10 cellular contexts compared by ENCODE assay signal in the genomic region with DNA sequence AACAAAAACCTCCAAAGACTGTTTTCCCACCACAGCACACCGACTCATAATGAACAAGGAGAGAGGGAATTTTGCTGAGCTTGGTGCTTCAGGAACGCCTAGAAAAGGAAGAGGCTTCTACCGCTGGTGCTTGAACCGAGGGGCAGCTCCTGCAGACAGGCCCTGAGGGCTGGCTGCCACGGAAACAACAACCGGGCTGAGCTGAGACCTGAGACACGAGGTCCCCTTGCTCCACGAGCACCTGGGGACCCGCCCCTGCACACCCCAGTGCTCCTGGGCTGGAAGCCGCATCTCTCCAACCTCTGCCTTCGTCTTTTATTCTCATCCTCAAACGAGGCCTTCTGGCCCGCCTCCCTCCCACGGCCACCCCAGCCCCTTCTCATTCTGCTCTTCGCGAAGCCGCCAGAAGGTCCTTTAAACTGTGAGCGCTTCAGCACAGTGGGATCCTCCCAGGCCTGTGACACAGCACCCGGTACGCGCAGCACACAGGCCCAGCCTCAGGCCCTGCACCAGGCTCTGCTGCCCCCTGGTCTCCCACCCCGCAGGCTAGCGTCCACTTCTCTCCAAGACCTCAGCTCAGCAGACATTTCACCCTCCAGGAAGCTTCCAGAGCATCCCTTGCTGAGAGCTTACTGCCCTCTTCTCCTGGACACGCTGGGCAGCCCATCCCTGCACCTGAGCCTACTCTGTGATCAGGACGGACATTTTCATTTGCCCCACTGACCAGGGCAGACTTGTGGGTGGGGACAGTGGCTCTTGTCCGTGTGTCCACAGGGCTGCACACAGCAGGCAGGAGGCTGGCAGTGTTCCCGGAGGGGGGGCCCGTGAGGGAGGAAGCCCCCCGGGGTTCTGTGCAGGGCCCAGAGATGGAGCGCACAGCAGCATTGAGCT.
DNase-seq lines count a peak whose midpoint lies in the region; ATAC-seq and TF ChIP-seq lines count a peak whose summit lies in the region.
"Had no signal": no experiment of that assay in that cellular context is flagged by ENCODE, and none has a peak within 500 bp of the region (broad histone marks: within the 10 kb centered on the region; RNA-seq: fewer than 3 reads in every experiment).

No MANE protein-coding gene starts in this region.

- WGBS in spleen, 5 donors = 79 to 88% (median 81%) methylated on average over 30 of the region's 30 CpGs

- no peak for TF ChIP-seq POLR2A in spleen (IDR thresholded peaks at IDR 0.05)

- no peak for TF ChIP-seq CTCF in spleen (IDR thresholded peaks at IDR 0.05 in 8 of 11, conservative IDR thresholded peaks at IDR 0.05 in 3 of 11)

- H3K27me3 ChIP-seq in SJCRH30 (no peaks in the 10 kb centered on the region), spleen (replicated peaks in 1 of 7) (peaks cover 0 to 29% (median 2%) of the 10 kb centered on the region in 7 donors)

- H3K4me3 ChIP-seq in SJCRH30 = no peak overlapping the region
- H3K4me3 ChIP-seq in spleen = no peak overlapping the region
- H3K4me3 ChIP-seq: gastroesophageal sphincter had no signal

- no peak for ATAC-seq in Right ventricle myocardium superior (ENCODE audit: poor library complexity)
- ATAC-seq: gastroesophageal sphincter had no signal

- H3K9me3 ChIP-seq in SJCRH30 (replicated peaks) = no peaks in the 10 kb centered on the region
- no peaks in the 10 kb centered on the region for H3K9me3 ChIP-seq in spleen
- H3K9me3 ChIP-seq: gastroesophageal sphincter had no signal

- H3K4me1 ChIP-seq in SJCRH30 (peaks cover 41% of the 10 kb centered on the region), spleen (peaks cover 0 to 21% (median 5%) of the 10 kb centered on the region in 6 donors)

- peak overlapping the region; percentile 49 for H3K27ac ChIP-seq in SJCRH30
- H3K27ac ChIP-seq in spleen = peak overlapping the region in 3 of 8 donors; percentile 32 to 35 (median 33)

- intact Hi-C loops in cardiac septum (cut with DNase I) (loop anchor here (5.0 kb wide), 2 partner anchors 58 to 223 kb away; no protein-coding TSS in a partner anchor), Right ventricle myocardium superior (cut with DNase I) (loop anchor here (5.0 kb wide), 1 partner anchor 153 kb away; no protein-coding TSS in a partner anchor), spleen (cut with DNase I; ENCODE audit: low total_unique reads) (loop anchor here (10.0 kb wide), 1 partner anchor 150 kb away; a partner anchor contains a TSS)

- DNase-seq in cardiac septum (ENCODE audit: low spot score) = peak; percentile 65
- DNase-seq in Right ventricle myocardium superior = no peak
- peak in 1 of 2 experiments; percentile 41 for DNase-seq in SJCRH30
- peak; percentile 92 for DNase-seq in islet precursor cell
- DNase-seq in spleen = peak; percentile 59
- no peak for DNase-seq in A172 (ENCODE audit: low spot score)
- DNase-seq in activated CD4-positive, alpha-beta T cell treated with anti-CD3 and anti-CD28 coated beads, Interleukin-2, amount 50 U/mL, for 4 hours = no peak
- no peak for DNase-seq in effector CD8-positive, alpha-beta T cell (lab: John Stamatoyannopoulos, UW)
- DNase-seq: NCI-H2227 treated with DMSO at 0.1 percent for 48 hours had no signal

- H3K36me3 ChIP-seq in SJCRH30 = no peaks in the 10 kb centered on the region
- no peaks in the 10 kb centered on the region for H3K36me3 ChIP-seq in spleen
- H3K36me3 ChIP-seq: gastroesophageal sphincter had no signal

Comparison
In these comparisons a context has a peak if more than half of its experiments do, and no peak if none do; other contexts are left out.
1. DNase-seq: peak in cardiac septum (single experiment), islet precursor cell (single experiment) and spleen (single experiment); none in Right ventricle myocardium superior (single experiment), A172 (single experiment), activated CD4-positive, alpha-beta T cell treated with anti-CD3 and anti-CD28 coated beads, Interleukin-2, amount 50 U/mL, for 4 hours (0 of 2) and effector CD8-positive, alpha-beta T cell (single experiment).